In genomic region chr14:24080888-24081738, GRCh38 we compare ENCODE assay signal across 8 cellular contexts. TPM values are rescaled to one million over a fixed set of nuclear protein-coding genes. Genes with fewer than 3 reads are reported as not detected.
DNase-seq lines count a peak whose midpoint lies in the region; ATAC-seq, FAIRE-seq and TF ChIP-seq lines count a peak whose summit lies in the region.

No MANE protein-coding gene starts in this region.

- H3K79me2 ChIP-seq in GM12878 (ENCODE audit: control insufficient read depth, insufficient read depth, low read length) (no peaks in the 10 kb centered on the region), smooth muscle cell (ENCODE audit: low read depth) (no peaks in the 10 kb centered on the region)

- H2AFZ ChIP-seq in GM12878 (ENCODE audit: control insufficient read depth, low read depth, low read length) = peak overlapping the region; percentile 78
- H2AFZ ChIP-seq in smooth muscle cell (ENCODE audit: low read depth) = peak overlapping the region; percentile 90

- no peaks in the 10 kb centered on the region for H3K9me3 Mint-ChIP-seq in T-helper 2 cell treated with Interferon-gamma antibody and Interleukin-4, amounts not matched to agents 5 μg/mL and 100 μg/mL, for 36 hours

- H3K9me3 ChIP-seq in GM12878 (replicated peaks; ENCODE audit: control insufficient read depth, insufficient read depth, low read length) (no peaks in the 10 kb centered on the region), smooth muscle cell (replicated peaks; ENCODE audit: low read depth) (no peaks in the 10 kb centered on the region)

- H3K4me2 ChIP-seq in GM12878 (ENCODE audit: control insufficient read depth, insufficient read depth) = peak overlapping the region; percentile 83
- H3K4me2 ChIP-seq in smooth muscle cell = peak overlapping the region; percentile 92

- H3K4me3 ChIP-seq in GM08714 (ENCODE audit: low read length) = peak overlapping the region; percentile 68; the same call in 1 of the 2 replicates
- peak overlapping the region; percentile 63; the same call in 1 of the 2 replicates for H3K4me3 ChIP-seq in GM12878
- peak overlapping the region; percentile 75 for H3K4me3 ChIP-seq in smooth muscle cell

- DNase-seq in H54 (ENCODE audit: insufficient read length, low spot score) (peak; percentile 34), M059J (ENCODE audit: low read depth) (peak; percentile 33), GM12878 (ENCODE audit: low read depth, low spot score) (no peak), iPS-NIHi7 (ENCODE audit: extremely low spot score) (peak; percentile 76), smooth muscle cell (lab: John Stamatoyannopoulos, UW; ENCODE audit: unreplicated experiment) (no peak), dedifferentiated amniotic fluid mesenchymal stem cell (ENCODE audit: extremely low spot score) (no peak)
- peak; percentile 81 for DNase-seq in T-helper 2 cell treated with Interferon-gamma antibody and Interleukin-4, amounts not matched to agents 5 μg/mL and 100 μg/mL, for 36 hours (ENCODE audit: low spot score)

- no peaks in the 10 kb centered on the region for H3K36me3 Mint-ChIP-seq in T-helper 2 cell treated with Interferon-gamma antibody and Interleukin-4, amounts not matched to agents 5 μg/mL and 100 μg/mL, for 36 hours (ENCODE audit: low read depth)

- 0 out of 2 replicates have a peak, but pooled peaks have one; percentile 25 for TF ChIP-seq POLR2A in H54 (IDR thresholded peaks at IDR 0.05; ENCODE audit: low read depth, low read length)
- peak; percentile 77 for TF ChIP-seq POLR2A in GM12878 (IDR thresholded peaks at IDR 0.05; ENCODE audit: low read depth, low read length)

- CTCF ChIA-PET in GM12878 (lab: Yijun Ruan, JAX) = interaction anchor here (0.7 to 4.9 kb wide), 12 partner anchors 11 to 227 kb away, joined by 3 to 71 read pairs (median 4); partner anchors contain the start of genes CHMP4A, CIDEB, PCK2 and PSME2

- no peaks in the 10 kb centered on the region for H3F3A ChIP-seq in smooth muscle cell (ENCODE audit: low read depth)

- no peak for TF ChIP-seq CTCF in GM12878 (IDR thresholded peaks at IDR 0.05 in 2 of 3, conservative IDR thresholded peaks at IDR 0.05 in 1 of 3; ENCODE audit: control insufficient read depth in 2 of 3, extremely low read depth in 1 of 3, insufficient read depth in 1 of 3, low read depth in 3 of 3, low read length in 3 of 3)
- TF ChIP-seq CTCF in smooth muscle cell (IDR thresholded peaks at IDR 0.05; ENCODE audit: borderline replicate concordance, insufficient read depth, poor library complexity, severe bottlenecking) = no peak

- in situ Hi-C loops in GM12878 (cut with MboI) = no loop called here

- H4K20me1 ChIP-seq in GM12878 (ENCODE audit: control insufficient read depth, insufficient read depth) (no peaks in the 10 kb centered on the region), smooth muscle cell (ENCODE audit: low read depth) (no peaks in the 10 kb centered on the region)

- H3K27ac ChIP-seq in GM12878 (ENCODE audit: control insufficient read depth, insufficient read depth) (peak overlapping the region; percentile 67), smooth muscle cell (ENCODE audit: low read depth) (no peak overlapping the region)

- H3K4me3 Mint-ChIP-seq in T-helper 2 cell treated with Interferon-gamma antibody and Interleukin-4, amounts not matched to agents 5 μg/mL and 100 μg/mL, for 36 hours = peak overlapping the region; percentile 82

- H3K27ac Mint-ChIP-seq in T-helper 2 cell treated with Interferon-gamma antibody and Interleukin-4, amounts not matched to agents 5 μg/mL and 100 μg/mL, for 36 hours = peak overlapping the region; percentile 74

- H3K9ac ChIP-seq in GM12878 (ENCODE audit: control insufficient read depth, insufficient read depth, low read length) = peak overlapping the region; percentile 41; the same call in 1 of the 2 replicates
- no peak overlapping the region for H3K9ac ChIP-seq in smooth muscle cell (ENCODE audit: low read depth)

- no peak for TF ChIP-seq RAD21 in GM12878 (IDR thresholded peaks at IDR 0.05; ENCODE audit: insufficient read depth, low read depth, low read length)

- intact Hi-C loops in GM12878 (cut with micrococcal nuclease; ENCODE audit: unreplicated experiment) = no loop called here

- no TSS peak for BruUV-seq in GM12878 (replicated peaks; lab: Mats Ljungman, UMichigan)

- peak; percentile 95 for ATAC-seq in GM12878

- FAIRE-seq in H54 (lab: Jason Lieb, UNC) (no peak), GM12878 (lab: Jason Lieb, UNC) (peak; percentile 98)

- H3K4me1 Mint-ChIP-seq in T-helper 2 cell treated with Interferon-gamma antibody and Interleukin-4, amounts not matched to agents 5 μg/mL and 100 μg/mL, for 36 hours (ENCODE audit: low read depth) = peaks cover 19% of the 10 kb centered on the region

- POLR2A ChIA-PET in GM12878 (lab: Charles Lee) = interaction anchor here (0.5 to 4.2 kb wide), 15 partner anchors 9 to 162 kb away, joined by 3 to 33 read pairs (median 5); partner anchors contain the start of genes CHMP4A, CPNE6, DCAF11 and NRL

- SMC1A ChIA-PET in GM12878 (lab: Charles Lee; ENCODE audit: uncharacterized antibody, unreplicated experiment) = interaction anchor here (0.7 to 5.2 kb wide), 13 partner anchors 11 to 193 kb away, joined by 3 to 51 read pairs (median 5); partner anchors contain the start of genes DCAF11, IRF9, MDP1 and PCK2

- no peak for TF ChIP-seq EP300 in GM12878 (IDR thresholded peaks at IDR 0.05; ENCODE audit: borderline replicate concordance in 1 of 2, control insufficient read depth in 1 of 2, low read depth in 2 of 2, low read length in 2 of 2)

- under 1% methylated on average over 67 of the region's 74 CpGs for WGBS in GM12878 (ENCODE audit: insufficient coverage, insufficient replicate concordance, low lambda C conversion rate, missing lambda C conversion rate)
- 2% methylated on average over 62 of the region's 74 CpGs for WGBS in smooth muscle cell (ENCODE audit: low lambda C conversion rate)

- H3K27me3 ChIP-seq in GM12878 (replicated peaks in 1 of 2; ENCODE audit: control insufficient read depth in 2 of 2, insufficient read depth in 2 of 2, low read length in 1 of 2) = no peaks in the 10 kb centered on the region
- H3K27me3 ChIP-seq in smooth muscle cell (ENCODE audit: low read depth) = peaks cover 30% of the 10 kb centered on the region

- no peaks in the 10 kb centered on the region for H3K36me3 ChIP-seq in GM12878 (ENCODE audit: control insufficient read depth in 2 of 2, insufficient read depth in 2 of 2, low read length in 1 of 2)
- no peaks in the 10 kb centered on the region for H3K36me3 ChIP-seq in smooth muscle cell (ENCODE audit: low read depth)

- RAD21 ChIA-PET in GM12878 (lab: Charles Lee; ENCODE audit: unreplicated experiment) = interaction anchor here (1.0 to 4.6 kb wide), 9 partner anchors 11 to 216 kb away, joined by 3 to 39 read pairs (median 9); partner anchors contain the start of genes CARMIL3, DCAF11, IRF9 and NRL

- H3K27me3 Mint-ChIP-seq in T-helper 2 cell treated with Interferon-gamma antibody and Interleukin-4, amounts not matched to agents 5 μg/mL and 100 μg/mL, for 36 hours (ENCODE audit: low read depth) = peaks cover 5% of the 10 kb centered on the region

- peaks cover 14% of the 10 kb centered on the region for H3K4me1 ChIP-seq in GM12878 (ENCODE audit: control insufficient read depth, insufficient read depth, low read length)
- H3K4me1 ChIP-seq in smooth muscle cell (ENCODE audit: low read depth) = peaks cover 17% of the 10 kb centered on the region

RNA-seq across cellular contexts. Expression of gene CPNE6, which starts 9.8 kb away (rescaled TPM):
- not detected in 2 replicates for total RNA-seq in M059J (2014; rRNA removed; shearing (Covaris generic))
- total RNA-seq in GM12878 (2013; cell fraction: nucleolus; rRNA removed) = not detected in 2 replicates
- not detected in 2 replicates for total RNA-seq in GM12878 (2014; rRNA removed)
- total RNA-seq in GM12878 (2014; rRNA removed; fragmentation: Illumina TruSeq; extraction: Trizol) = not detected in 2 replicates
- 0.13 and 0.18 TPM in 2 replicates for total RNA-seq in GM12878 (2021)
- 0.64 TPM for polyA plus RNA-seq in GM12878 (2011; ENCODE audit: low read depth)
- 0.07 TPM in 1 of 2 replicates, not detected in the other for polyA plus RNA-seq in GM12878 (2011; rRNA removed)
- 0.05 and 0.12 TPM in 2 replicates for polyA plus RNA-seq in GM12878 (2011; cell fraction: cytosol; rRNA removed)
- polyA plus RNA-seq in GM12878 (2011; cell fraction: nucleus; rRNA removed) = 0.13 and 0.25 TPM in 2 replicates
- polyA plus RNA-seq in GM12878 (2012) = 0.21 and 0.24 TPM in 2 replicates
- polyA plus RNA-seq in GM12878 (2014; fragmentation: Illumina TruSeq; extraction: Trizol) = 0.43 TPM in 1 of 2 replicates, not detected in the other
- under 1 TPM in 1 of 2 experiments, not detected in 1; 0.06 TPM for polyA plus RNA-seq in GM12878 (2014; fragmentation: Nextera tagmentation; extraction: Ambion mirVana)
- polyA plus RNA-seq in GM12878 (2014; rRNA removed) = 0.15 and 0.25 TPM in 2 replicates
- polyA plus RNA-seq in GM12878 (2016; fragmentation: Nextera tagmentation; extraction: Ambion mirVana) = under 1 TPM; 0.32 to 0.42 TPM
- 0.05 TPM in 1 of 2 replicates, not detected in the other for polyA minus RNA-seq in GM12878 (2011; rRNA and poly(A)+ RNA removed)
- not detected in 2 replicates for polyA minus RNA-seq in GM12878 (2011; cell fraction: cytosol; rRNA and poly(A)+ RNA removed)
- polyA minus RNA-seq in GM12878 (2011; cell fraction: nucleus; rRNA and poly(A)+ RNA removed) = not detected in 2 replicates
- total RNA-seq in smooth muscle cell = not detected in 2 replicates
- polyA plus RNA-seq in smooth muscle cell = not detected in 2 replicates

RNA-seq across cellular contexts. Expression of gene PCK2, which starts 13.0 kb away (rescaled TPM):
- total RNA-seq in M059J (2014; rRNA removed; shearing (Covaris generic)) = 3.5 and 15.6 TPM in 2 replicates
- 12.2 and 13.2 TPM in 2 replicates for total RNA-seq in GM12878 (2013; cell fraction: nucleolus; rRNA removed)
- total RNA-seq in GM12878 (2014; rRNA removed) (41.5 and 46.4 TPM in 2 replicates), GM12878 (2014; rRNA removed; fragmentation: Illumina TruSeq; extraction: Trizol) (27.8 and 31.2 TPM in 2 replicates), GM12878 (2021) (78.5 and 78.6 TPM in 2 replicates), smooth muscle cell (21.5 and 25.6 TPM in 2 replicates)
- polyA plus RNA-seq in GM12878 (2011; ENCODE audit: low read depth) = 15.2 TPM
- polyA plus RNA-seq in GM12878 (2011; rRNA removed) (23.0 and 42.3 TPM in 2 replicates), GM12878 (2014; fragmentation: Illumina TruSeq; extraction: Trizol) (19.6 and 42.9 TPM in 2 replicates), GM12878 (2014; fragmentation: Nextera tagmentation; extraction: Ambion mirVana) (10 to 100 TPM in 1 of 2 experiments, 1 to 10 TPM in 1; 6.6 to 12.3 TPM), GM12878 (2014; rRNA removed) (68.3 and 79.0 TPM in 2 replicates), GM12878 (2016; fragmentation: Nextera tagmentation; extraction: Ambion mirVana) (100 to 1,000 TPM; 100 to 110 TPM), smooth muscle cell (40.4 and 46.1 TPM in 2 replicates)
- polyA plus RNA-seq in GM12878 (2011; cell fraction: cytosol; rRNA removed) = 64.4 and 77.3 TPM in 2 replicates
- 79.4 and 82.2 TPM in 2 replicates for polyA plus RNA-seq in GM12878 (2011; cell fraction: nucleus; rRNA removed)
- polyA plus RNA-seq in GM12878 (2012) = 34.0 and 41.8 TPM in 2 replicates
- 32.9 and 57.6 TPM in 2 replicates for polyA minus RNA-seq in GM12878 (2011; rRNA and poly(A)+ RNA removed)
- polyA minus RNA-seq in GM12878 (2011; cell fraction: cytosol; rRNA and poly(A)+ RNA removed) = 23.3 and 27.0 TPM in 2 replicates
- 18.9 and 24.2 TPM in 2 replicates for polyA minus RNA-seq in GM12878 (2011; cell fraction: nucleus; rRNA and poly(A)+ RNA removed)

RNA-seq across cellular contexts. Expression of gene CARMIL3, which starts 29.3 kb away (rescaled TPM):
- total RNA-seq in M059J (2014; rRNA removed; shearing (Covaris generic)) = not detected in 2 replicates
- total RNA-seq in GM12878 (2013; cell fraction: nucleolus; rRNA removed) = 1.6 and 2.5 TPM in 2 replicates
- total RNA-seq in GM12878 (2014; rRNA removed) = 0.17 and 0.27 TPM in 2 replicates
- 0.09 and 0.14 TPM in 2 replicates for total RNA-seq in GM12878 (2014; rRNA removed; fragmentation: Illumina TruSeq; extraction: Trizol)
- total RNA-seq in GM12878 (2021) = 0.26 and 0.72 TPM in 2 replicates
- not detected for polyA plus RNA-seq in GM12878 (2011; ENCODE audit: low read depth)
- 0.22 and 0.26 TPM in 2 replicates for polyA plus RNA-seq in GM12878 (2011; rRNA removed)
- polyA plus RNA-seq in GM12878 (2011; cell fraction: cytosol; rRNA removed) = 0.21 and 0.27 TPM in 2 replicates
- polyA plus RNA-seq in GM12878 (2011; cell fraction: nucleus; rRNA removed) = 5.1 and 5.4 TPM in 2 replicates
- polyA plus RNA-seq in GM12878 (2012) = 0.15 and 0.17 TPM in 2 replicates
- 0.08 and 0.13 TPM in 2 replicates for polyA plus RNA-seq in GM12878 (2014; fragmentation: Illumina TruSeq; extraction: Trizol)
- not detected for polyA plus RNA-seq in GM12878 (2014; fragmentation: Nextera tagmentation; extraction: Ambion mirVana)
- 0.32 and 0.33 TPM in 2 replicates for polyA plus RNA-seq in GM12878 (2014; rRNA removed)
- polyA plus RNA-seq in GM12878 (2016; fragmentation: Nextera tagmentation; extraction: Ambion mirVana) = under 1 TPM in 1 of 2 experiments, not detected in 1; 0.25 TPM
- 0.15 and 1.2 TPM in 2 replicates for polyA minus RNA-seq in GM12878 (2011; rRNA and poly(A)+ RNA removed)
- not detected in 2 replicates for polyA minus RNA-seq in GM12878 (2011; cell fraction: cytosol; rRNA and poly(A)+ RNA removed)
- polyA minus RNA-seq in GM12878 (2011; cell fraction: nucleus; rRNA and poly(A)+ RNA removed) = 0.60 and 0.96 TPM in 2 replicates
- 0.04 TPM in 1 of 2 replicates, not detected in the other for total RNA-seq in smooth muscle cell
- polyA plus RNA-seq in smooth muscle cell = 0.11 TPM in 1 of 2 replicates, not detected in the other

RNA-seq across cellular contexts. Expression of gene DCAF11, which starts 33.5 kb away (rescaled TPM):
- 67.7 and 78.7 TPM in 2 replicates for total RNA-seq in M059J (2014; rRNA removed; shearing (Covaris generic))
- total RNA-seq in GM12878 (2013; cell fraction: nucleolus; rRNA removed) = 47.6 and 50.6 TPM in 2 replicates
- total RNA-seq in GM12878 (2014; rRNA removed) (90.1 and 91.2 TPM in 2 replicates), GM12878 (2014; rRNA removed; fragmentation: Illumina TruSeq; extraction: Trizol) (57.5 and 59.0 TPM in 2 replicates), GM12878 (2021) (66.3 and 69.2 TPM in 2 replicates), smooth muscle cell (43.6 and 46.1 TPM in 2 replicates)
- polyA plus RNA-seq in GM12878 (2011; ENCODE audit: low read depth) = 28.7 TPM
- polyA plus RNA-seq in GM12878 (2011; rRNA removed) (51.4 and 76.7 TPM in 2 replicates), GM12878 (2014; fragmentation: Illumina TruSeq; extraction: Trizol) (50.9 and 72.0 TPM in 2 replicates), GM12878 (2014; fragmentation: Nextera tagmentation; extraction: Ambion mirVana) (10 to 100 TPM; 13.4 to 16.4 TPM), GM12878 (2014; rRNA removed) (73.2 and 76.8 TPM in 2 replicates), GM12878 (2016; fragmentation: Nextera tagmentation; extraction: Ambion mirVana) (10 to 100 TPM; 62.8 to 71.1 TPM), smooth muscle cell (31.8 and 39.3 TPM in 2 replicates)
- polyA plus RNA-seq in GM12878 (2011; cell fraction: cytosol; rRNA removed) = 97.2 and 106 TPM in 2 replicates
- polyA plus RNA-seq in GM12878 (2011; cell fraction: nucleus; rRNA removed) = 90.8 and 100 TPM in 2 replicates
- polyA plus RNA-seq in GM12878 (2012) = 43.1 and 49.8 TPM in 2 replicates
- polyA minus RNA-seq in GM12878 (2011; rRNA and poly(A)+ RNA removed) = 73.1 and 98.4 TPM in 2 replicates
- polyA minus RNA-seq in GM12878 (2011; cell fraction: cytosol; rRNA and poly(A)+ RNA removed) = 27.5 and 32.6 TPM in 2 replicates
- polyA minus RNA-seq in GM12878 (2011; cell fraction: nucleus; rRNA and poly(A)+ RNA removed) = 38.4 and 43.4 TPM in 2 replicates

RNA-seq across cellular contexts. Expression of gene NRL, which starts 33.6 kb away (rescaled TPM):
- total RNA-seq in M059J (2014; rRNA removed; shearing (Covaris generic)) = 1.3 and 4.9 TPM in 2 replicates
- 2.2 and 3.3 TPM in 2 replicates for total RNA-seq in GM12878 (2013; cell fraction: nucleolus; rRNA removed)
- total RNA-seq in GM12878 (2014; rRNA removed) = 2.1 and 4.4 TPM in 2 replicates
- 1.0 and 1.3 TPM in 2 replicates for total RNA-seq in GM12878 (2014; rRNA removed; fragmentation: Illumina TruSeq; extraction: Trizol)
- total RNA-seq in GM12878 (2021) = 2.2 and 2.5 TPM in 2 replicates
- polyA plus RNA-seq in GM12878 (2011; ENCODE audit: low read depth) = 0.55 TPM
- 2.1 and 2.2 TPM in 2 replicates for polyA plus RNA-seq in GM12878 (2011; rRNA removed)
- polyA plus RNA-seq in GM12878 (2011; cell fraction: cytosol; rRNA removed) = 3.3 and 4.8 TPM in 2 replicates
- 3.3 and 3.5 TPM in 2 replicates for polyA plus RNA-seq in GM12878 (2011; cell fraction: nucleus; rRNA removed)
- polyA plus RNA-seq in GM12878 (2012) = 1.2 and 1.5 TPM in 2 replicates
- 0.63 and 0.76 TPM in 2 replicates for polyA plus RNA-seq in GM12878 (2014; fragmentation: Illumina TruSeq; extraction: Trizol)
- under 1 TPM; 0.11 to 0.13 TPM for polyA plus RNA-seq in GM12878 (2014; fragmentation: Nextera tagmentation; extraction: Ambion mirVana)
- 2.5 and 2.9 TPM in 2 replicates for polyA plus RNA-seq in GM12878 (2014; rRNA removed)
- 1 to 10 TPM; 2.2 to 2.7 TPM for polyA plus RNA-seq in GM12878 (2016; fragmentation: Nextera tagmentation; extraction: Ambion mirVana)
- 2.4 and 2.7 TPM in 2 replicates for polyA minus RNA-seq in GM12878 (2011; rRNA and poly(A)+ RNA removed)
- polyA minus RNA-seq in GM12878 (2011; cell fraction: cytosol; rRNA and poly(A)+ RNA removed) = 0.94 and 1.3 TPM in 2 replicates
- 3.9 and 7.0 TPM in 2 replicates for polyA minus RNA-seq in GM12878 (2011; cell fraction: nucleus; rRNA and poly(A)+ RNA removed)
- 0.18 and 1.9 TPM in 2 replicates for total RNA-seq in smooth muscle cell
- 1.3 and 2.6 TPM in 2 replicates for polyA plus RNA-seq in smooth muscle cell

Comparison
In these comparisons a context has a peak if more than half of its experiments do, and no peak if none do; other contexts are left out.
1. DNase-seq: peak in H54 (single experiment), M059J (single experiment), T-helper 2 cell treated with Interferon-gamma antibody and Interleukin-4, amounts not matched to agents 5 μg/mL and 100 μg/mL, for 36 hours (single experiment) and iPS-NIHi7 (single experiment); none in GM12878 (single experiment), smooth muscle cell (single experiment) and dedifferentiated amniotic fluid mesenchymal stem cell (single experiment).
2. Peak in every context shown above with its lines, with median percentiles within 50 percentile points of each other: H3K4me3 ChIP-seq.